ENCODE assay signal across 11 cellular contexts in genomic region chr1:183873642-183874041, GRCh38.
DNase-seq lines count a peak whose midpoint lies in the region; ATAC-seq and TF ChIP-seq lines count a peak whose summit lies in the region.
"Had no signal": no experiment of that assay in that cellular context is flagged by ENCODE, and none has a peak within 500 bp of the region (broad histone marks: within the 10 kb centered on the region; RNA-seq: fewer than 3 reads in every experiment).

No MANE protein-coding gene starts in this region.

- H3K27ac ChIP-seq in left ventricle myocardium inferior (replicated peaks) (peak overlapping the region; percentile 84), transverse colon (peak overlapping the region; percentile 39 to 71 (median 52))

- 38 to 72% methylated on average over 2 to 3 of the region's 3 CpGs for WGBS in transverse colon (ENCODE audit: low coverage in 1 of 2), 2 donors

- H3K4me3 ChIP-seq in left ventricle myocardium inferior: no peak overlapping the region
- no peak overlapping the region for H3K4me3 ChIP-seq in transverse colon

- peaks cover 95% of the 10 kb centered on the region for H3K4me1 ChIP-seq in left ventricle myocardium inferior
- H3K4me1 ChIP-seq in transverse colon: peaks cover 0 to 47% (median 6%) of the 10 kb centered on the region in 4 donors

- intact Hi-C loops in left ventricle myocardium inferior (cut with micrococcal nuclease) (no loop called here), transverse colon (cut with DNase I; ENCODE audit: low total_unique reads) (no loop called here)

- TF ChIP-seq CTCF in left ventricle myocardium inferior (IDR thresholded peaks at IDR 0.05; ENCODE audit: borderline replicate concordance): no peak
- no peak for TF ChIP-seq CTCF in transverse colon (IDR thresholded peaks at IDR 0.05)

- peaks cover 18% of the 10 kb centered on the region for H3K4me1 Mint-ChIP-seq in activated naive CD8-positive, alpha-beta T cell (ENCODE audit: low read depth)
- peaks cover 22% of the 10 kb centered on the region for H3K4me1 Mint-ChIP-seq in activated naive CD8-positive, alpha-beta T cell treated with anti-CD3 and anti-CD28 coated beads, Interleukin-2, amount 50 U/mL, for 24 hours

- peak overlapping the region; percentile 77 for H3K27ac Mint-ChIP-seq in activated naive CD8-positive, alpha-beta T cell
- H3K27ac Mint-ChIP-seq in activated naive CD8-positive, alpha-beta T cell treated with anti-CD3 and anti-CD28 coated beads, Interleukin-2, amount 50 U/mL, for 24 hours: no peak overlapping the region
- H3K27ac Mint-ChIP-seq: stimulated activated naive CD8-positive, alpha-beta T cell treated with anti-CD3 and anti-CD28 coated beads, Interleukin-15, Interleukin-2, amounts not matched to agents 100 ng/mL and 50 ng/mL, for 24 hours had no signal

- in situ Hi-C loops in transverse colon (cut with MboI; ENCODE audit: low pct_ligation_motif_present in 1 of 4, low pct_unique_long_range_greater_than_20kb in 1 of 4, low sequenced_read_pairs in 3 of 4): no loop called here

- no peaks in the 10 kb centered on the region for H3K27me3 Mint-ChIP-seq in activated naive CD8-positive, alpha-beta T cell
- H3K27me3 Mint-ChIP-seq in activated naive CD8-positive, alpha-beta T cell treated with anti-CD3 and anti-CD28 coated beads, Interleukin-2, amount 50 U/mL, for 24 hours: no peaks in the 10 kb centered on the region
- H3K27me3 Mint-ChIP-seq: stimulated activated naive CD8-positive, alpha-beta T cell treated with anti-CD3 and anti-CD28 coated beads, Interleukin-15, Interleukin-2, amounts not matched to agents 100 ng/mL and 50 ng/mL, for 24 hours had no signal

- H3K4me3 Mint-ChIP-seq in activated naive CD8-positive, alpha-beta T cell: no peak overlapping the region
- no peak overlapping the region for H3K4me3 Mint-ChIP-seq in activated naive CD8-positive, alpha-beta T cell treated with anti-CD3 and anti-CD28 coated beads, Interleukin-2, amount 50 U/mL, for 24 hours
- H3K4me3 Mint-ChIP-seq: H9; stimulated activated naive CD8-positive, alpha-beta T cell treated with anti-CD3 and anti-CD28 coated beads, Interleukin-15, Interleukin-2, amounts not matched to agents 100 ng/mL and 50 ng/mL, for 24 hours had no signal

- peaks cover 6% of the 10 kb centered on the region for H3K36me3 Mint-ChIP-seq in activated naive CD8-positive, alpha-beta T cell
- peaks cover 1% of the 10 kb centered on the region for H3K36me3 Mint-ChIP-seq in activated naive CD8-positive, alpha-beta T cell treated with anti-CD3 and anti-CD28 coated beads, Interleukin-2, amount 50 U/mL, for 24 hours (ENCODE audit: low read depth)

- no peak for TF ChIP-seq POLR2A in transverse colon (IDR thresholded peaks at IDR 0.05)

- H3K9me3 Mint-ChIP-seq in activated naive CD8-positive, alpha-beta T cell (ENCODE audit: low read depth): no peaks in the 10 kb centered on the region
- H3K9me3 Mint-ChIP-seq in activated naive CD8-positive, alpha-beta T cell treated with anti-CD3 and anti-CD28 coated beads, Interleukin-2, amount 50 U/mL, for 24 hours: no peaks in the 10 kb centered on the region
- H3K9me3 Mint-ChIP-seq: H9; stimulated activated naive CD8-positive, alpha-beta T cell treated with anti-CD3 and anti-CD28 coated beads, Interleukin-15, Interleukin-2, amounts not matched to agents 100 ng/mL and 50 ng/mL, for 24 hours had no signal

- DNase-seq in activated naive CD8-positive, alpha-beta T cell treated with anti-CD3 and anti-CD28 coated beads, Interleukin-2, amount 50 U/mL, for 24 hours: no peak
- DNase-seq in MV-4-11 (lab: John Stamatoyannopoulos, UW) (peak; percentile 89), left ventricle myocardium inferior (no peak), transverse colon (no peak)
- DNase-seq in activated CD4-positive, alpha-beta T cell treated with anti-CD3 and anti-CD28 coated beads for 4 hours: no peak
- DNase-seq: AML-193, H9 had no signal

- H3K36me3 ChIP-seq in left ventricle myocardium inferior (no peaks in the 10 kb centered on the region), transverse colon (no peaks in the 10 kb centered on the region)

- H3K9me3 ChIP-seq in left ventricle myocardium inferior (replicated peaks) (no peaks in the 10 kb centered on the region), transverse colon (no peaks in the 10 kb centered on the region)

- ATAC-seq in activated naive CD8-positive, alpha-beta T cell treated with anti-CD3 and anti-CD28 coated beads, Interleukin-2, amount 50 U/mL, for 24 hours: no peak
- ATAC-seq in GM19455 (IDR thresholded peaks at IDR 0.05; ENCODE audit: unreplicated experiment): no peak
- ATAC-seq in HG03039 (IDR thresholded peaks at IDR 0.05; ENCODE audit: unreplicated experiment): no peak

- no peak for TF ChIP-seq EP300 in transverse colon (IDR thresholded peaks at IDR 0.05; ENCODE audit: low read depth)

- H3K27me3 ChIP-seq in left ventricle myocardium inferior (ENCODE audit: low read depth) (no peaks in the 10 kb centered on the region), transverse colon (no peaks in the 10 kb centered on the region)
